Comparison of ENCODE assay signal across 29 cellular contexts in the genomic region with DNA sequence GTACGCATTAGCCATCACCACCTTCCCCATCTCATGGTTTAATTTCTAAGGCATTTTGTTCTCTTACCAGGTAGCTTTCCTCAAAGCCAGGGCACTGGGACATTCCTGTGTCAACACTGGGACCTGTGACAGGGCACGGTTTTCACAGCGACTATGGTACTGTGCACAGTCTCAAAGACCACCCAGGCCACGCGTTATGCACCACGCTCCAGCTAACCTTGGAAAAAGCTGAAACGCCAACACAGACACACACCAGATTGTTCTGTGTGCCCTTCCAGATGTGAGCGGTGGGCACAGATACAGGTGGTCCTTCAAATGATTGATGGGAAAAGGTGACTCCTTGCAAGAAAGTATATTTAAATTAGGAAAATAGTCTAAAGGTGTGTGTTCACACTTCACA.
"Had no signal": no experiment of that assay in that cellular context is flagged by ENCODE, and none has a peak within 500 bp of the region (broad histone marks: within the 10 kb centered on the region; RNA-seq: fewer than 3 reads in every experiment).

No MANE protein-coding gene starts in this region.

- H3K9me3 ChIP-seq: gastroesophageal sphincter, psoas muscle, sigmoid colon, stomach, tibial artery, upper lobe of right lung had no signal

- H3K4me3 Mint-ChIP-seq: activated CD4-positive, alpha-beta T cell treated with anti-CD3 and anti-CD28 coated beads, Interleukin-2, amount 10 ng/mL, durations not matched to agents 24 days and 14 days; activated CD8-positive, alpha-beta T cell treated with anti-CD3 and anti-CD28 coated beads for 36 hours; activated T-helper 1 cell treated with anti-CD3 and anti-CD28 coated beads, Interleukin-12 subunit alpha, Interleukin-12 subunit beta, Interleukin-2, Interleukin-4 antibody, amounts not matched to agents 30 ng/mL and 10 ng/mL and 1 ng/mL, durations not matched to agents 14 hours and 24 hours and 36 hours; naive B cell; nephron progenitor cell; stimulated activated naive B cell treated with anti-CD40 and anti-IgM and Interleukin-4, amounts not matched to agents 10 μg/mL and 1 μg/mL and 100 μg/mL, for 72 hours; T-helper 17 cell had no signal

- H3K4me3 ChIP-seq: gastroesophageal sphincter, hepatocyte, psoas muscle, sigmoid colon, stomach, tibial artery, upper lobe of right lung had no signal

- DNase-seq: activated CD4-positive, alpha-beta T cell treated with anti-CD3 and anti-CD28 coated beads, Interleukin-2, amount 10 ng/mL, durations not matched to agents 24 days and 14 days; activated CD8-positive, alpha-beta T cell treated with anti-CD3 and anti-CD28 coated beads for 36 hours; activated gamma-delta T cell treated with Interleukin-2 at 50 U/mL for 16 hours; activated naive CD4-positive, alpha-beta T cell treated with anti-CD3 and anti-CD28 coated beads, Interleukin-2, amount 50 U/mL, for 16 hours; activated T-cell treated with anti-CD3 and anti-CD28 coated beads, Interleukin-2, amount 50 U/mL, for 1 hour; amniotic stem cell; brain microvascular endothelial cell; central memory CD4-positive, alpha-beta T cell; dermis blood vessel endothelial cell; effector CD8-positive, alpha-beta T cell; left ventricle myocardium superior; naive B cell; nephron progenitor cell; psoas muscle; sigmoid colon; small intestine; stimulated activated CD4-positive, alpha-beta T cell treated with anti-CD3 and anti-CD28 coated beads, Interleukin-4, amount 100 ng/mL, for 24 hours; stimulated activated naive B cell treated with anti-CD40 and anti-IgM and Interleukin-4, amounts not matched to agents 10 μg/mL and 1 μg/mL and 100 μg/mL, for 72 hours; T-helper 17 cell; T1000; tibial artery; upper lobe of right lung; WERI-Rb-1 had no signal

- H3K36me3 ChIP-seq: brain microvascular endothelial cell, gastroesophageal sphincter, sigmoid colon, stomach, tibial artery, upper lobe of right lung, WERI-Rb-1 had no signal

- H3K27me3 ChIP-seq: brain microvascular endothelial cell, hepatocyte, sigmoid colon, stomach, tibial artery, upper lobe of right lung had no signal

- ATAC-seq: activated CD4-positive, CD25-positive, alpha-beta regulatory T cell treated with anti-CD3 and anti-CD28 coated beads, Interleukin-2, amount 50 U/mL, for 24 hours; activated CD8-positive, alpha-beta T cell treated with anti-CD3 and anti-CD28 coated beads for 36 hours; gastroesophageal sphincter; left ventricle myocardium superior; psoas muscle; SK-N-SH treated with all-trans-retinoic acid at 6 μM for 48 hours; stimulated activated naive B cell treated with anti-CD40 and anti-IgM and Interleukin-4, amounts not matched to agents 10 μg/mL and 1 μg/mL and 100 μg/mL, for 72 hours; T-helper 17 cell; upper lobe of right lung had no signal

- H3K27me3 Mint-ChIP-seq: activated CD8-positive, alpha-beta T cell treated with anti-CD3 and anti-CD28 coated beads for 36 hours; T-helper 17 cell had no signal

- H3K27ac Mint-ChIP-seq: activated CD4-positive, alpha-beta T cell treated with anti-CD3 and anti-CD28 coated beads, Interleukin-2, amount 10 ng/mL, durations not matched to agents 24 days and 14 days; activated CD8-positive, alpha-beta T cell treated with anti-CD3 and anti-CD28 coated beads for 36 hours; activated T-helper 1 cell treated with anti-CD3 and anti-CD28 coated beads, Interleukin-12 subunit alpha, Interleukin-12 subunit beta, Interleukin-2, Interleukin-4 antibody, amounts not matched to agents 30 ng/mL and 10 ng/mL and 1 ng/mL, durations not matched to agents 14 hours and 24 hours and 36 hours; naive B cell; stimulated activated naive B cell treated with anti-CD40 and anti-IgM and Interleukin-4, amounts not matched to agents 10 μg/mL and 1 μg/mL and 100 μg/mL, for 72 hours; T-helper 17 cell had no signal

- H3K36me3 Mint-ChIP-seq: naive B cell; stimulated activated naive B cell treated with anti-CD40 and anti-IgM and Interleukin-4, amounts not matched to agents 10 μg/mL and 1 μg/mL and 100 μg/mL, for 72 hours had no signal

- H3K4me1 Mint-ChIP-seq: activated CD4-positive, alpha-beta T cell treated with anti-CD3 and anti-CD28 coated beads, Interleukin-2, amount 10 ng/mL, durations not matched to agents 24 days and 14 days; naive B cell; stimulated activated naive B cell treated with anti-CD40 and anti-IgM and Interleukin-4, amounts not matched to agents 10 μg/mL and 1 μg/mL and 100 μg/mL, for 72 hours had no signal

- H3K9me3 Mint-ChIP-seq: activated CD4-positive, alpha-beta T cell treated with anti-CD3 and anti-CD28 coated beads, Interleukin-2, amount 10 ng/mL, durations not matched to agents 24 days and 14 days; activated CD8-positive, alpha-beta T cell treated with anti-CD3 and anti-CD28 coated beads for 36 hours; activated T-helper 1 cell treated with anti-CD3 and anti-CD28 coated beads, Interleukin-12 subunit alpha, Interleukin-12 subunit beta, Interleukin-2, Interleukin-4 antibody, amounts not matched to agents 30 ng/mL and 10 ng/mL and 1 ng/mL, durations not matched to agents 14 hours and 24 hours and 36 hours; naive B cell; stimulated activated naive B cell treated with anti-CD40 and anti-IgM and Interleukin-4, amounts not matched to agents 10 μg/mL and 1 μg/mL and 100 μg/mL, for 72 hours had no signal
